Comparison of ENCODE assay signal across 8 cellular contexts in the genomic region with DNA sequence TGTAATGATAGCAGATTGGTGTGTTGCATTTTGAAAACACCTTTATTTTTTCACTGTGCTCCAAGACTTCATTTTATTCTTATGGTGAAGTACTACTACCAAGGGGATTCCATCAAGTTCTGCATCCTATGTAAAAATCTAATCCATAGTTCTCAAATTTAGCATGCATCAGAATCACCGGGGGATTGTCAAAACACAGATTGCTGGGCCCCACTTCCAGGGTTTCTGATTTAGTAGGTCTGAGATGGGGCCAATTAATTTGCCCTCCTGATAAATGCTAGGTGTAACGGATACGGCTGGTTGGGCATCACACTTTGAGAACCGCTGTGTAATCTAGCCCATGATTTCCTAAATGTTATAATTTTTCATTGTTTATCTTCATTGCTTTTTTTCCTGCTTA. TPM values are rescaled to one million over a fixed set of nuclear protein-coding genes. Genes with fewer than 3 reads are reported as not detected.
DNase-seq lines count a peak whose midpoint lies in the region; ATAC-seq and TF ChIP-seq lines count a peak whose summit lies in the region.

No MANE protein-coding gene starts in this region.

- no peaks in the 10 kb centered on the region for H3K9me2 ChIP-seq in PC-9 (ENCODE audit: insufficient read depth)

- H3F3A ChIP-seq in PC-9 (ENCODE audit: insufficient read depth, low read depth): peaks cover 41% of the 10 kb centered on the region

- H2AFZ ChIP-seq in DND-41 (ENCODE audit: low read depth, low read length) (peak overlapping the region; percentile 86), PC-9 (peak overlapping the region; percentile 91), osteoblast (ENCODE audit: low read length) (peak overlapping the region; percentile 90)

- H3K9ac ChIP-seq in DND-41 (ENCODE audit: low read depth, low read length): peak overlapping the region; percentile 76

- ATAC-seq in DND-41 (ENCODE audit: insufficient read depth, low read depth) (no peak), GM19463 (IDR thresholded peaks at IDR 0.05; ENCODE audit: unreplicated experiment) (no peak), HG03442 (IDR thresholded peaks at IDR 0.05; ENCODE audit: unreplicated experiment) (no peak)

- H3K79me2 ChIP-seq in DND-41 (ENCODE audit: insufficient read depth, low read length) (peaks cover 83% of the 10 kb centered on the region), PC-9 (ENCODE audit: low read depth) (peaks cover 63% of the 10 kb centered on the region), osteoblast (ENCODE audit: insufficient read depth, low read length) (peaks cover 73% of the 10 kb centered on the region)

- H3K4me3 ChIP-seq in DND-41 (ENCODE audit: low read depth in 1 of 2, low read length in 2 of 2) (peak overlapping the region; percentile 80 to 83; a peak in 3 of 4 replicates), PC-9 (peak overlapping the region; percentile 100), epithelial cell of esophagus (ENCODE audit: low read length) (peak overlapping the region; percentile 100), osteoblast (ENCODE audit: insufficient read depth, low read length) (peak overlapping the region; percentile 78)

- H3K4me1 ChIP-seq in DND-41 (ENCODE audit: insufficient read depth, low read length) (peaks cover 44% of the 10 kb centered on the region), PC-9 (replicated peaks; ENCODE audit: insufficient read depth) (peaks cover 11% of the 10 kb centered on the region), osteoblast (ENCODE audit: insufficient read depth, low read length) (peaks cover 18% of the 10 kb centered on the region)

- no TSS peak for BruUV-seq in PC-9 (replicated peaks; lab: Mats Ljungman, UMichigan)

- H3K4me2 ChIP-seq in DND-41 (ENCODE audit: insufficient read depth, low read length) (peak overlapping the region; percentile 71), PC-9 (peak overlapping the region; percentile 85), osteoblast (ENCODE audit: insufficient read depth, low read length) (peak overlapping the region; percentile 93)

- POLR2A ChIA-PET in PC-9 (lab: Charles Lee; ENCODE audit: unreplicated experiment): no interaction called here

- H3K27me3 ChIP-seq in DND-41 (ENCODE audit: insufficient read depth, low read length, poor library complexity): no peaks in the 10 kb centered on the region
- H3K27me3 ChIP-seq in PC-9 (ENCODE audit: insufficient read depth, low read depth): no peaks in the 10 kb centered on the region
- H3K27me3 ChIP-seq in osteoblast (ENCODE audit: insufficient read depth, low read length): no peaks in the 10 kb centered on the region

- intact Hi-C loops in PC-9 (cut with micrococcal nuclease; ENCODE audit: unreplicated experiment): loop anchor here (5.0 to 10.0 kb wide), 3 partner anchors 261 to 601 kb away; no protein-coding TSS in a partner anchor

- DNase-seq in DND-41 (no peak), PC-9 (no peak), epithelial cell of esophagus (ENCODE audit: low read depth) (no peak), osteoblast (ENCODE audit: insufficient read length, low spot score, missing footprints) (no peak), KG1 (lab: John Stamatoyannopoulos, UW) (no peak), SW480 (ENCODE audit: low spot score) (no peak)

- H3K36me3 ChIP-seq in DND-41 (ENCODE audit: insufficient read depth, low read length) (peaks cover 42% of the 10 kb centered on the region), PC-9 (ENCODE audit: low read depth) (peaks cover 32% of the 10 kb centered on the region), osteoblast (ENCODE audit: insufficient read depth, low read length) (peaks cover 30% of the 10 kb centered on the region)

- CTCF ChIA-PET in PC-9 (lab: Charles Lee): no interaction called here

- peak overlapping the region; percentile 95 for H3K27ac ChIP-seq in DND-41 (ENCODE audit: low read length)
- H3K27ac ChIP-seq in PC-9: peak overlapping the region; percentile 91
- H3K27ac ChIP-seq in osteoblast (ENCODE audit: low read depth, low read length): peak overlapping the region; percentile 92

- no peak for TF ChIP-seq CTCF in DND-41 (IDR thresholded peaks at IDR 0.05; ENCODE audit: borderline replicate concordance, extremely low read depth, low read length, poor library complexity, severe bottlenecking)
- no peak for TF ChIP-seq CTCF in PC-9 (conservative IDR thresholded peaks at IDR 0.05)
- TF ChIP-seq CTCF in epithelial cell of esophagus (IDR thresholded peaks at IDR 0.05; ENCODE audit: insufficient read depth, low read depth, low read length, missing control alignments): no peak
- no peak for TF ChIP-seq CTCF in osteoblast (IDR thresholded peaks at IDR 0.05; ENCODE audit: extremely low read depth, low read depth, low read length)

- H3K9me3 ChIP-seq in DND-41 (ENCODE audit: insufficient read depth, low read length, severe bottlenecking): no peaks in the 10 kb centered on the region
- H3K9me3 ChIP-seq in PC-9 (ENCODE audit: insufficient read depth, low read depth): no peaks in the 10 kb centered on the region
- no peaks in the 10 kb centered on the region for H3K9me3 ChIP-seq in osteoblast (ENCODE audit: low read depth, low read length)

- H4K20me1 ChIP-seq in DND-41 (ENCODE audit: insufficient read depth, low read length) (peaks cover 13% of the 10 kb centered on the region), PC-9 (ENCODE audit: insufficient read depth) (peaks cover 29% of the 10 kb centered on the region), osteoblast (ENCODE audit: insufficient read depth, low read length) (peaks cover 30% of the 10 kb centered on the region)

RNA-seq across cellular contexts. Expression of a gene that starts 0.7 kb away (rescaled TPM):
- 26.3 and 30.3 TPM in 2 replicates for total RNA-seq in PC-9 (2021)
- total RNA-seq in osteoblast: 8.7 and 13.0 TPM in 2 replicates

RNA-seq across cellular contexts. Expression of a gene that starts 1.2 kb away (rescaled TPM):
- total RNA-seq in PC-9 (2021) (1,859 and 2,320 TPM in 2 replicates), osteoblast (2,311 and 3,002 TPM in 2 replicates)

RNA-seq across cellular contexts. Expression of a gene that starts 8.3 kb away (rescaled TPM):
- total RNA-seq in PC-9 (2021) (15.8 and 17.9 TPM in 2 replicates), osteoblast (14.5 and 18.0 TPM in 2 replicates)

RNA-seq across cellular contexts. Expression of a gene that starts 60.0 kb away (rescaled TPM):
- not detected in 2 replicates for total RNA-seq in PC-9 (2021)
- total RNA-seq in osteoblast: 1.2 and 1.4 TPM in 2 replicates
